Comparison of ENCODE assay signal across 6 cellular contexts in genomic region chr7:140325600-140325999, GRCh38.
"Had no signal": no experiment of that assay in that cellular context is flagged by ENCODE, and none has a peak within 500 bp of the region (broad histone marks: within the 10 kb centered on the region; RNA-seq: fewer than 3 reads in every experiment).

No MANE protein-coding gene starts in this region.

- H3K9me3 Mint-ChIP-seq: activated naive CD8-positive, alpha-beta T cell treated with anti-CD3 and anti-CD28 coated beads, Interleukin-2, amount 10 ng/mL, durations not matched to agents 7 days and 5 days; effector memory CD8-positive, alpha-beta T cell; naive B cell; neural crest cell had no signal

- H3K27me3 Mint-ChIP-seq: activated naive CD8-positive, alpha-beta T cell treated with anti-CD3 and anti-CD28 coated beads, Interleukin-2, amount 10 ng/mL, durations not matched to agents 7 days and 5 days; effector memory CD8-positive, alpha-beta T cell; naive B cell had no signal

- H3K9me3 ChIP-seq: body of pancreas, ovary had no signal

- H3K4me3 Mint-ChIP-seq: activated naive CD8-positive, alpha-beta T cell treated with anti-CD3 and anti-CD28 coated beads, Interleukin-2, amount 10 ng/mL, durations not matched to agents 7 days and 5 days; effector memory CD8-positive, alpha-beta T cell; naive B cell; neural crest cell had no signal

- H3K4me1 Mint-ChIP-seq: activated naive CD8-positive, alpha-beta T cell treated with anti-CD3 and anti-CD28 coated beads, Interleukin-2, amount 10 ng/mL, durations not matched to agents 7 days and 5 days; naive B cell had no signal

- H3K27me3 ChIP-seq: body of pancreas, ovary had no signal

- H3K27ac ChIP-seq: body of pancreas, ovary had no signal

- H3K36me3 ChIP-seq: ovary had no signal

- H3K27ac Mint-ChIP-seq: effector memory CD8-positive, alpha-beta T cell had no signal

- H3K4me3 ChIP-seq: body of pancreas, ovary had no signal

- H3K36me3 Mint-ChIP-seq: activated naive CD8-positive, alpha-beta T cell treated with anti-CD3 and anti-CD28 coated beads, Interleukin-2, amount 10 ng/mL, durations not matched to agents 7 days and 5 days; naive B cell had no signal
